Comparison of ENCODE assay signal across 20 cellular contexts in genomic region chr2:10214179-10214578, GRCh38.
"Had no signal": no experiment of that assay in that cellular context is flagged by ENCODE, and none has a peak within 500 bp of the region (broad histone marks: within the 10 kb centered on the region; RNA-seq: fewer than 3 reads in every experiment).

No MANE protein-coding gene starts in this region.

- H3K36me3 Mint-ChIP-seq: brain had no signal

- H3K4me1 Mint-ChIP-seq: activated CD4-positive, alpha-beta T cell treated with anti-CD3 and anti-CD28 coated beads, Interleukin-2, amount 10 ng/mL, durations not matched to agents 7 days and 5 days had no signal

- H3K27me3 ChIP-seq: heart left ventricle, right atrium auricular region, stomach, vagina had no signal

- H3K36me3 ChIP-seq: heart left ventricle, right atrium auricular region, stomach, vagina had no signal

- ATAC-seq: activated CD8-positive, alpha-beta T cell treated with anti-CD3 and anti-CD28 coated beads, Interleukin-2, amount 10 ng/mL, durations not matched to agents 7 days and 5 days; heart left ventricle; mucosa of descending colon; psoas muscle had no signal

- DNase-seq: activated CD4-positive, alpha-beta T cell treated with anti-CD3 and anti-CD28 coated beads, Interleukin-2, amount 10 ng/mL, durations not matched to agents 7 days and 5 days; activated CD4-positive, CD25-positive, alpha-beta regulatory T cell treated with anti-CD3 and anti-CD28 coated beads, Interleukin-2, amount 50 U/mL, for 72 hours; activated CD8-positive, alpha-beta T cell treated with anti-CD3 and anti-CD28 coated beads, Interleukin-2, amount 10 ng/mL, durations not matched to agents 7 days and 5 days; activated naive CD4-positive, alpha-beta T cell; activated T-cell treated with anti-CD3 and anti-CD28 coated beads, Interleukin-2, amount 50 U/mL, for 1 hour; effector CD4-positive, alpha-beta T cell; mesendoderm; stimulated activated CD4-positive, alpha-beta T cell treated with anti-CD3 and anti-CD28 coated beads, Interleukin-12 subunit alpha, Interleukin-12 subunit beta, amount 100 ng/mL, for 4 hours; stimulated activated CD4-positive, alpha-beta T cell treated with anti-CD3 and anti-CD28 coated beads, Interleukin-4, amount 100 ng/mL, for 4 hours; stomach; trophoblast cell had no signal

- H3K27ac ChIP-seq: heart left ventricle, psoas muscle, right atrium auricular region, stomach, vagina, VCaP had no signal

- H3K9me3 Mint-ChIP-seq: activated CD4-positive, alpha-beta T cell treated with anti-CD3 and anti-CD28 coated beads, Interleukin-2, amount 10 ng/mL, durations not matched to agents 7 days and 5 days; brain; dendritic cell treated with granulocyte-macrophage colony-stimulating factor and Interleukin-4, amounts not matched to agents 40 ng/mL and 50 ng/mL, for 4 days; neural crest cell had no signal

- H3K4me3 Mint-ChIP-seq: activated CD4-positive, alpha-beta T cell treated with anti-CD3 and anti-CD28 coated beads, Interleukin-2, amount 10 ng/mL, durations not matched to agents 7 days and 5 days; activated CD8-positive, alpha-beta T cell treated with anti-CD3 and anti-CD28 coated beads, Interleukin-2, amount 10 ng/mL, durations not matched to agents 7 days and 5 days; brain; dendritic cell treated with granulocyte-macrophage colony-stimulating factor and Interleukin-4, amounts not matched to agents 40 ng/mL and 50 ng/mL, for 4 days; neural crest cell had no signal

- H3K27ac Mint-ChIP-seq: activated CD4-positive, alpha-beta T cell treated with anti-CD3 and anti-CD28 coated beads, Interleukin-2, amount 10 ng/mL, durations not matched to agents 7 days and 5 days; activated CD8-positive, alpha-beta T cell treated with anti-CD3 and anti-CD28 coated beads, Interleukin-2, amount 10 ng/mL, durations not matched to agents 7 days and 5 days; dendritic cell treated with granulocyte-macrophage colony-stimulating factor and Interleukin-4, amounts not matched to agents 40 ng/mL and 50 ng/mL, for 4 days had no signal

- H3K9me3 ChIP-seq: heart left ventricle, mucosa of descending colon, psoas muscle, right atrium auricular region, stomach, vagina had no signal

- H3K4me1 ChIP-seq: heart left ventricle, psoas muscle, right atrium auricular region, stomach, vagina had no signal

- H3K4me3 ChIP-seq: heart left ventricle, mucosa of descending colon, psoas muscle, right atrium auricular region, stomach, vagina had no signal
